ENCODE assay signal across 2 cellular contexts in the genomic region with DNA sequence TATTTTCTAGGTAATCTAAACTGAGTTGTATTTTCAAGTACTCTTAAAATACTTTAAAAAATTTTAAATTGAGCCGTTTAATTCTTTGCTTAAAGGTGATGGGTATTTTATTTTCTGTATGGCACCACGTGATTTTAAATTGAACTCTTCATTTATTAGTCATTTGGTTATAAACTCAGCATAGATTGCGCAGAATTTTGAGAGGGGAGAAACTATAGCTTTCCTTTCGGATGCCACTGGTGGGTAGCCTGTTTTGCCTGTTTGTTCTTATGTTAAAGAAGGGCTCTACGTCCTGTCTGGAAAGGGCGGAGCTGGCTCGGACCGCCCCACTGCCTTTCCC.
TF ChIP-seq lines count a peak whose summit lies in the region.

No MANE protein-coding gene starts in this region.

TF ChIP-seq in H1, 55 proteins besides CTCF, POLR2A, EP300 and RAD21:
- TF ChIP-seq FOSL1 (IDR thresholded peaks at IDR 0.05; ENCODE audit: insufficient read depth, low read depth, low read length): no peak
- TF ChIP-seq KDM1A (IDR thresholded peaks at IDR 0.05; ENCODE audit: borderline replicate concordance, low read length): no peak
- 0 out of 2 replicates have a peak, but pooled peaks have one; percentile 47 for TF ChIP-seq BACH1 (IDR thresholded peaks at IDR 0.05; ENCODE audit: low read length)

TF ChIP-seq in HEK293T, 16 proteins besides CTCF, POLR2A, EP300 and RAD21:
- TF ChIP-seq FOXK2 (IDR thresholded peaks at IDR 0.05): no peak
- TF ChIP-seq, protein P1, sequence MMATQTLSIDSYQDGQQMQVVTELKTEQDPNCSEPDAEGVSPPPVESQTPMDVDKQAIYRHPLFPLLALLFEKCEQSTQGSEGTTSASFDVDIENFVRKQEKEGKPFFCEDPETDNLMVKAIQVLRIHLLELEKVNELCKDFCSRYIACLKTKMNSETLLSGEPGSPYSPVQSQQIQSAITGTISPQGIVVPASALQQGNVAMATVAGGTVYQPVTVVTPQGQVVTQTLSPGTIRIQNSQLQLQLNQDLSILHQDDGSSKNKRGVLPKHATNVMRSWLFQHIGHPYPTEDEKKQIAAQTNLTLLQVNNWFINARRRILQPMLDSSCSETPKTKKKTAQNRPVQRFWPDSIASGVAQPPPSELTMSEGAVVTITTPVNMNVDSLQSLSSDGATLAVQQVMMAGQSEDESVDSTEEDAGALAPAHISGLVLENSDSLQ (IDR thresholded peaks at IDR 0.05): no peak
- TF ChIP-seq SP1 (IDR thresholded peaks at IDR 0.05): no peak
